9 cellular contexts compared by ENCODE assay signal in genomic region chr1:154191990-154192450, GRCh38. TPM values are rescaled to one million over a fixed set of nuclear protein-coding genes. Genes with fewer than 3 reads are reported as not detected.
DNase-seq lines count a peak whose midpoint lies in the region; ATAC-seq, FAIRE-seq and TF ChIP-seq lines count a peak whose summit lies in the region.
"Had no signal": no experiment of that assay in that cellular context is flagged by ENCODE, and none has a peak within 500 bp of the region (broad histone marks: within the 10 kb centered on the region; RNA-seq: fewer than 3 reads in every experiment).

TPM3 (minus strand) TSS chr1:154192100; CDS start chr1:154192018, 82 bp downstream.

- WGBS in lower leg skin, 2 donors, result 29 to 39% methylated on average over 1 of the region's 1 CpG

- no peak within 1 kb of the TSS for H3K4me3 ChIP-seq in lower leg skin (ENCODE audit: low read depth, poor library complexity, severe bottlenecking)

- DNase-seq in activated T-cell treated with anti-CD3 and anti-CD28 coated beads, Interleukin-2, amount 50 U/mL, for 72 hours, result no peak
- no peak for DNase-seq in activated T-cell treated with anti-CD3 and anti-CD28 coated beads, Interleukin-2, amount 50 U/mL, for 48 hours
- DNase-seq in lower leg skin (ENCODE audit: low spot score in 2 of 2) (no peak), ureter (ENCODE audit: low spot score) (no peak), D721Med (ENCODE audit: insufficient read length, low spot score) (no peak), DMS153 (lab: John Stamatoyannopoulos, UW) (no peak), GM19239 (ENCODE audit: insufficient read length, low spot score) (no peak)
- DNase-seq: DND-41 had no signal

- intact Hi-C loops in lower leg skin (cut with DNase I; ENCODE audit: low total_unique reads), result no loop called here

- H3K4me1 Mint-ChIP-seq in activated T-cell treated with anti-CD3 and anti-CD28 coated beads, Interleukin-2, amount 50 U/mL, for 72 hours (ENCODE audit: low read depth), result peaks cover 8% of the 10 kb centered on the region
- peaks cover 6% of the 10 kb centered on the region for H3K4me1 Mint-ChIP-seq in brain

- no peak for TF ChIP-seq POLR2A in lower leg skin (IDR thresholded peaks at IDR 0.05)

- no peak for ATAC-seq in activated T-cell treated with anti-CD3 and anti-CD28 coated beads, Interleukin-2, amount 50 U/mL, for 72 hours (replicated peaks in 1 of 2)

- H3K27me3 Mint-ChIP-seq in activated T-cell treated with anti-CD3 and anti-CD28 coated beads, Interleukin-2, amount 50 U/mL, for 72 hours (ENCODE audit: low read depth), result peaks cover 34% of the 10 kb centered on the region
- peaks cover 46% of the 10 kb centered on the region for H3K27me3 Mint-ChIP-seq in brain

- no peak for TF ChIP-seq CTCF in brain (conservative IDR thresholded peaks at IDR 0.05)
- no peak for TF ChIP-seq CTCF in lower leg skin (IDR thresholded peaks at IDR 0.05)
- no peak for TF ChIP-seq CTCF in D721Med (IDR thresholded peaks at IDR 0.05; ENCODE audit: insufficient read depth, missing control alignments)

- no peak within 1 kb of the TSS for H3K4me3 Mint-ChIP-seq in activated T-cell treated with anti-CD3 and anti-CD28 coated beads, Interleukin-2, amount 50 U/mL, for 72 hours
- H3K4me3 Mint-ChIP-seq in brain, result peak within 1 kb of the TSS in 3 of 5 experiments; percentile 12 to 51 (median 43)

- FAIRE-seq in D721Med (lab: Jason Lieb, UNC) (no peak), GM19239 (lab: Jason Lieb, UNC) (no peak)

- H3K9me3 Mint-ChIP-seq in activated T-cell treated with anti-CD3 and anti-CD28 coated beads, Interleukin-2, amount 50 U/mL, for 72 hours, result no peaks in the 10 kb centered on the region
- no peaks in the 10 kb centered on the region for H3K9me3 Mint-ChIP-seq in brain

- H3K27ac Mint-ChIP-seq in activated T-cell treated with anti-CD3 and anti-CD28 coated beads, Interleukin-2, amount 50 U/mL, for 72 hours, result no peak within 1 kb of the TSS
- H3K27ac Mint-ChIP-seq in brain, result peak within 1 kb of the TSS in 2 of 5 experiments; percentile 23 to 50

- no peaks in the 10 kb centered on the region for H3K36me3 Mint-ChIP-seq in activated T-cell treated with anti-CD3 and anti-CD28 coated beads, Interleukin-2, amount 50 U/mL, for 72 hours (ENCODE audit: insufficient read depth in 2 of 2)
- H3K36me3 Mint-ChIP-seq in brain, result no peaks in the 10 kb centered on the region

RNA-seq across cellular contexts. Expression of gene TPM3, which starts in this region (rescaled TPM):
- 100 to 1,000 TPM; 456 to 468 TPM for total RNA-seq in activated T-cell treated with anti-CD3 and anti-CD28 coated beads, Interleukin-2, amount 50 U/mL, for 72 hours
- 434 TPM for polyA plus RNA-seq in brain (ENCODE audit: insufficient read depth, low read depth, low replicate concordance)
- total RNA-seq in lower leg skin, result 100 to 1,000 TPM; 119 to 226 (median 181) TPM
- total RNA-seq in ureter, result 242 TPM

Comparison
In these comparisons a context has a peak if more than half of its experiments do, and no peak if none do; other contexts are left out.
1. H3K4me3 Mint-ChIP-seq: peak in brain (3 of 5); none in activated T-cell treated with anti-CD3 and anti-CD28 coated beads, Interleukin-2, amount 50 U/mL, for 72 hours (0 of 2).